In the genomic region with DNA sequence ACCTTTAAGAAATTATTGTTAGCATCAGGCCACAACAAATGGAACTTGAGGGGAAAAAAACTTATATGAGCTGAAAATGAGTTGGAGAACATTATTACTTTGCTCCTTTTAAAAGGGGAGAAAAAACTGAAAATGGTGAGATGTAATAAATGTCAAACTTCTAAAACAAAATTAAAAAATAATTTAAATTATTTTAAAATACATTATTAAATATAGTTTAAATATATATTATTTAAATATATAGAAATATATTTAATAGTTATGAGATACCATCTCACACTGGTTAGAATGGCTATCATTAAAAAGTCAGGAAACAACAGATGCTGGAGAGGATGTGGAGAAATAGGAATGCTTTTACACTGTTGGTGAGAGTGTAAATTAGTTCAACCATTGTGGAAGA, we compare ENCODE assay signal across 10 cellular contexts.
"Had no signal": no experiment of that assay in that cellular context is flagged by ENCODE, and none has a peak within 500 bp of the region (broad histone marks: within the 10 kb centered on the region; RNA-seq: fewer than 3 reads in every experiment).

No MANE protein-coding gene starts in this region.

- H3K4me3 Mint-ChIP-seq: GM23338, H9, IgD-negative memory B cell had no signal

- H3K4me3 ChIP-seq: GM23338 had no signal

- DNase-seq: H9, HCEC 1CT, KBM-7 had no signal

- H2AFZ ChIP-seq: GM23338 had no signal

- H3K9ac ChIP-seq: KMS-11 had no signal

- H3K27ac Mint-ChIP-seq: GM23338, H9, IgD-negative memory B cell had no signal

- H3K4me2 ChIP-seq: GM23338, KMS-11 had no signal

- FAIRE-seq: H1, H54, HepG2 had no signal

- H3K27me3 Mint-ChIP-seq: IgD-negative memory B cell had no signal

- H3K27ac ChIP-seq: HL-60, KMS-11 had no signal

- ATAC-seq: GM23338, HepG2 had no signal
